In genomic region chr4:169458575-169458974, GRCh38 we compare ENCODE assay signal across 29 cellular contexts.
"Had no signal": no experiment of that assay in that cellular context is flagged by ENCODE, and none has a peak within 500 bp of the region (broad histone marks: within the 10 kb centered on the region; RNA-seq: fewer than 3 reads in every experiment).

No MANE protein-coding gene starts in this region.

- H3K4me3 Mint-ChIP-seq: dendritic cell treated with granulocyte-macrophage colony-stimulating factor and Interleukin-4, amounts not matched to agents 40 ng/mL and 50 ng/mL, for 4 days; effector memory CD8-positive, alpha-beta T cell; endodermal cell had no signal

- H3K27ac ChIP-seq: colonic mucosa, coronary artery, dorsolateral prefrontal cortex, epithelial cell of prostate, esophagus muscularis mucosa, esophagus squamous epithelium, foreskin keratinocyte, gastrocnemius medialis, gastroesophageal sphincter, heart left ventricle, heart right ventricle had no signal

- ATAC-seq: effector memory CD8-positive, alpha-beta T cell; esophagus mucosa; foreskin keratinocyte; gastrocnemius medialis; gastroesophageal sphincter; heart left ventricle; heart right ventricle had no signal

- H3K4me1 Mint-ChIP-seq: endodermal cell had no signal

- DNase-seq: colonic mucosa; cortex of kidney; dermis blood vessel endothelial cell; dorsolateral prefrontal cortex; effector CD4-positive, alpha-beta T cell; effector CD8-positive, alpha-beta T cell; effector memory CD4-positive, alpha-beta T cell; effector memory CD8-positive, alpha-beta T cell; endodermal cell; erythroblast; esophagus squamous epithelium; foreskin fibroblast; foreskin keratinocyte; foreskin melanocyte; gastrocnemius medialis; glutamatergic neuron; head of caudate nucleus; heart left ventricle; heart right ventricle had no signal

- H3K27me3 Mint-ChIP-seq: dendritic cell treated with granulocyte-macrophage colony-stimulating factor and Interleukin-4, amounts not matched to agents 40 ng/mL and 50 ng/mL, for 4 days; effector memory CD8-positive, alpha-beta T cell had no signal

- H3K27ac Mint-ChIP-seq: dendritic cell treated with granulocyte-macrophage colony-stimulating factor and Interleukin-4, amounts not matched to agents 40 ng/mL and 50 ng/mL, for 4 days; endodermal cell had no signal

- H3K4me1 ChIP-seq: colonic mucosa, esophagus muscularis mucosa, esophagus squamous epithelium, foreskin keratinocyte, gastrocnemius medialis, gastroesophageal sphincter, heart left ventricle, heart right ventricle had no signal

- H3K27me3 ChIP-seq: colonic mucosa, dorsolateral prefrontal cortex, esophagus muscularis mucosa, esophagus squamous epithelium, foreskin keratinocyte, gastrocnemius medialis, gastroesophageal sphincter, heart left ventricle, heart right ventricle had no signal

- FAIRE-seq: colon, endometrium, endothelial cell of umbilical vein, frontal cortex had no signal

- H3K9me3 ChIP-seq: colonic mucosa, esophagus muscularis mucosa, esophagus squamous epithelium, gastrocnemius medialis, gastroesophageal sphincter had no signal

- H3K36me3 ChIP-seq: colonic mucosa had no signal

- H3K4me3 ChIP-seq: colonic mucosa, coronary artery, dorsolateral prefrontal cortex, esophagus muscularis mucosa, esophagus squamous epithelium, gastrocnemius medialis, gastroesophageal sphincter, heart left ventricle, heart right ventricle had no signal
